17 cellular contexts compared by ENCODE assay signal in genomic region chr16:50480206-50480605, GRCh38.
"Had no signal": no experiment of that assay in that cellular context is flagged by ENCODE, and none has a peak within 500 bp of the region (broad histone marks: within the 10 kb centered on the region; RNA-seq: fewer than 3 reads in every experiment).

No MANE protein-coding gene starts in this region.

- H3K4me2 ChIP-seq: hepatocyte had no signal

- H3K4me1 ChIP-seq: testis, tibial nerve, upper lobe of right lung had no signal

- H2AFZ ChIP-seq: hepatocyte had no signal

- H3K27ac ChIP-seq: hepatocyte, testis, tibial nerve, upper lobe of right lung, vagina had no signal

- H3K4me3 ChIP-seq: hepatocyte, testis, tibial nerve, upper lobe of right lung, vagina had no signal

- H3K36me3 ChIP-seq: tibial nerve, upper lobe of right lung, vagina had no signal

- H3K79me2 ChIP-seq: hepatocyte had no signal

- ATAC-seq: esophagus mucosa; left colon; natural killer cell; right cardiac atrium; stimulated activated effector memory CD8-positive, alpha-beta T cell treated with anti-CD3 and anti-CD28 coated beads, Interleukin-12 subunit alpha, Interleukin-12 subunit beta, amount 100 ng/mL, for 72 hours; stimulated activated naive CD8-positive, alpha-beta T cell treated with anti-CD3 and anti-CD28 coated beads, Interleukin-15, Interleukin-2, amounts not matched to agents 100 U/mL and 50 U/mL, for 24 hours; upper lobe of right lung had no signal

- H3K9me3 ChIP-seq: testis, upper lobe of right lung, vagina had no signal

- H3K27me3 ChIP-seq: testis, tibial nerve, vagina had no signal

- DNase-seq: cortex of kidney; effector memory CD4-positive, alpha-beta T cell; left colon; natural killer cell; right cardiac atrium; small intestine; stimulated activated CD4-positive, alpha-beta T cell treated with anti-CD3 and anti-CD28 coated beads, Interleukin-12 subunit alpha, Interleukin-12 subunit beta, amount 100 ng/mL, for 4 hours; stimulated activated CD4-positive, alpha-beta T cell treated with anti-CD3 and anti-CD28 coated beads, Interleukin-4, amount 100 ng/mL, for 1 hour; stimulated activated CD8-positive, alpha-beta memory T cell treated with anti-CD3 and anti-CD28 coated beads, Interleukin-4, amount 100 ng/mL, for 48 hours; stimulated activated naive CD8-positive, alpha-beta T cell treated with anti-CD3 and anti-CD28 coated beads, Interleukin-15, Interleukin-2, amounts not matched to agents 100 U/mL and 50 U/mL, for 24 hours; testis; upper lobe of right lung had no signal
